In genomic region chr12:119802472-119802871, GRCh38 we compare ENCODE assay signal across 11 cellular contexts.
DNase-seq lines count a peak whose midpoint lies in the region; ATAC-seq and TF ChIP-seq lines count a peak whose summit lies in the region.
"Had no signal": no experiment of that assay in that cellular context is flagged by ENCODE, and none has a peak within 500 bp of the region (broad histone marks: within the 10 kb centered on the region; RNA-seq: fewer than 3 reads in every experiment).

No MANE protein-coding gene starts in this region.

- peak; percentile 55 for DNase-seq in BE2C
- DNase-seq in astrocyte of the spinal cord (ENCODE audit: low read depth, low spot score) = peak; percentile 51
- peak; percentile 74 for DNase-seq in right atrium auricular region (ENCODE audit: low spot score)
- peak; percentile 45 to 96 (median 75) for DNase-seq in posterior cingulate gyrus
- DNase-seq in COLO829 (ENCODE audit: low spot score) = no peak
- DNase-seq in cortex of kidney (lab: John Stamatoyannopoulos, UW) = no peak
- DNase-seq in ACHN = no peak
- DNase-seq: activated effector memory CD4-positive, alpha-beta T cell treated with Interleukin-2 at 50 U/mL for 16 hours; effector memory CD4-positive, alpha-beta T cell; NCI-H510A had no signal

- H3K27ac ChIP-seq in right atrium auricular region = no peak overlapping the region

- no peak for TF ChIP-seq CTCF in BE2C (IDR thresholded peaks at IDR 0.05; ENCODE audit: low read depth, low read length)
- TF ChIP-seq CTCF in astrocyte of the spinal cord (IDR thresholded peaks at IDR 0.05; ENCODE audit: low read depth, low read length) = peak; percentile 4
- no peak for TF ChIP-seq CTCF in right atrium auricular region (IDR thresholded peaks at IDR 0.05)

- H3K36me3 ChIP-seq in BE2C (peaks cover 5% of the 10 kb centered on the region), right atrium auricular region (no peaks in the 10 kb centered on the region)

- no peak for ATAC-seq in HG02840 (IDR thresholded peaks at IDR 0.05; ENCODE audit: low FRiP score, unreplicated experiment)

- no peaks in the 10 kb centered on the region; the same call in 1 of the 2 replicates for H3K4me1 ChIP-seq in BE2C
- peaks cover 0 to 16% of the 10 kb centered on the region in 2 donors for H3K4me1 ChIP-seq in right atrium auricular region

- no peak overlapping the region for H3K4me3 ChIP-seq in BE2C (ENCODE audit: low read depth, low read length)
- no peak overlapping the region for H3K4me3 ChIP-seq in astrocyte of the spinal cord (ENCODE audit: low read depth, low read length)
- H3K4me3 ChIP-seq in right atrium auricular region = no peak overlapping the region

- in situ Hi-C loops in astrocyte of the spinal cord (cut with HindIII; ENCODE audit: low sequenced_read_pairs) = no loop called here
- in situ Hi-C loops in ACHN (cut with HindIII; ENCODE audit: low pct_ligation_motif_present, low pct_unique_long_range_greater_than_20kb, low sequenced_read_pairs) = no loop called here

- intact Hi-C loops in posterior cingulate gyrus (cut with DNase I) = no loop called here

- H3K9me3 ChIP-seq in BE2C (no peaks in the 10 kb centered on the region), right atrium auricular region (no peaks in the 10 kb centered on the region)

- H3K27me3 ChIP-seq in BE2C = no peaks in the 10 kb centered on the region
- no peaks in the 10 kb centered on the region for H3K27me3 ChIP-seq in right atrium auricular region

Comparison
In these comparisons a context has a peak if more than half of its experiments do, and no peak if none do; other contexts are left out.
1. DNase-seq: peak in BE2C (single experiment), astrocyte of the spinal cord (single experiment), right atrium auricular region (single experiment) and posterior cingulate gyrus (10 of 10); none in COLO829 (single experiment), cortex of kidney (single experiment) and ACHN (single experiment).